Comparison of ENCODE assay signal across 1 cellular context in genomic region chr7:139711991-139712753, GRCh38.
TF ChIP-seq lines count a peak whose summit lies in the region.

No MANE protein-coding gene starts in this region.

TF ChIP-seq in K562, 482 proteins besides CTCF, POLR2A, EP300 and RAD21:
- TF ChIP-seq, protein P1, sequence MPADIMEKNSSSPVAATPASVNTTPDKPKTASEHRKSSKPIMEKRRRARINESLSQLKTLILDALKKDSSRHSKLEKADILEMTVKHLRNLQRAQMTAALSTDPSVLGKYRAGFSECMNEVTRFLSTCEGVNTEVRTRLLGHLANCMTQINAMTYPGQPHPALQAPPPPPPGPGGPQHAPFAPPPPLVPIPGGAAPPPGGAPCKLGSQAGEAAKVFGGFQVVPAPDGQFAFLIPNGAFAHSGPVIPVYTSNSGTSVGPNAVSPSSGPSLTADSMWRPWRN (IDR thresholded peaks at IDR 0.05; ENCODE audit: low read depth), result no peak
- TF ChIP-seq FOXM1 (IDR thresholded peaks at IDR 0.05; ENCODE audit: low read depth) (no peak), FOXM1 (CRISPR knock-in tag; IDR thresholded peaks at IDR 0.05; ENCODE audit: low read depth) (no peak), TCF7L2 (IDR thresholded peaks at IDR 0.05; ENCODE audit: low read depth, low read length) (no peak), ZNF785 (CRISPR knock-in tag; IDR thresholded peaks at IDR 0.05) (no peak), GABPB1 (CRISPR knock-in tag; IDR thresholded peaks at IDR 0.05) (no peak), ZNF76 (CRISPR knock-in tag; IDR thresholded peaks at IDR 0.05; ENCODE audit: borderline replicate concordance) (no peak), CREM (IDR thresholded peaks at IDR 0.05; ENCODE audit: low read depth) (no peak), CBX2 (IDR thresholded peaks at IDR 0.05; ENCODE audit: insufficient read depth, low read length, poor library complexity, severe bottlenecking) (no peak)
- TF ChIP-seq, protein P2, sequence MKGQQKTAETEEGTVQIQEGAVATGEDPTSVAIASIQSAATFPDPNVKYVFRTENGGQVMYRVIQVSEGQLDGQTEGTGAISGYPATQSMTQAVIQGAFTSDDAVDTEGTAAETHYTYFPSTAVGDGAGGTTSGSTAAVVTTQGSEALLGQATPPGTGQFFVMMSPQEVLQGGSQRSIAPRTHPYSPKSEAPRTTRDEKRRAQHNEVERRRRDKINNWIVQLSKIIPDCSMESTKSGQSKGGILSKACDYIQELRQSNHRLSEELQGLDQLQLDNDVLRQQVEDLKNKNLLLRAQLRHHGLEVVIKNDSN (CRISPR knock-in tag; IDR thresholded peaks at IDR 0.05), result 0 out of 2 replicates have a peak, but pooled peaks have one; percentile 13
